Comparison of ENCODE assay signal across 15 cellular contexts in genomic region chr5:123594434-123594833, GRCh38.
DNase-seq lines count a peak whose midpoint lies in the region; ATAC-seq and TF ChIP-seq lines count a peak whose summit lies in the region.
"Had no signal": no experiment of that assay in that cellular context is flagged by ENCODE, and none has a peak within 500 bp of the region (broad histone marks: within the 10 kb centered on the region; RNA-seq: fewer than 3 reads in every experiment).

No MANE protein-coding gene starts in this region.

- H3K4me1 ChIP-seq in right atrium auricular region (no peaks in the 10 kb centered on the region), psoas muscle (peaks cover 8% of the 10 kb centered on the region)
- H3K4me1 ChIP-seq: HAP-1 had no signal

- H3K27me3 Mint-ChIP-seq in memory B cell, result no peaks in the 10 kb centered on the region
- H3K27me3 Mint-ChIP-seq: CD4-positive, CD25-positive, alpha-beta regulatory T cell had no signal

- no peaks in the 10 kb centered on the region for H3K9me3 Mint-ChIP-seq in memory B cell
- H3K9me3 Mint-ChIP-seq: CD8-positive, alpha-beta T cell; GM23338; HFFc6 had no signal

- H3K27me3 ChIP-seq in right atrium auricular region (no peaks in the 10 kb centered on the region), psoas muscle (ENCODE audit: insufficient read depth in 3 of 3, low read length in 2 of 3) (no peaks in the 10 kb centered on the region)

- intact Hi-C loops in left ventricle myocardium superior (cut with micrococcal nuclease), result loop anchor here (10.0 kb wide), 1 partner anchor 60 kb away; no protein-coding TSS in a partner anchor
- intact Hi-C loops in psoas muscle (cut with DNase I), result no loop called here

- no peak overlapping the region for H3K4me3 Mint-ChIP-seq in memory B cell
- H3K4me3 Mint-ChIP-seq: CD4-positive, CD25-positive, alpha-beta regulatory T cell; CD8-positive, alpha-beta T cell; GM23338; HFFc6 had no signal

- peak; percentile 82 for ATAC-seq in left ventricle myocardium superior
- no peak for ATAC-seq in memory B cell (ENCODE audit: low read depth)
- peak in 3 of 4 donors; percentile 68 to 82 (median 80) for ATAC-seq in psoas muscle
- ATAC-seq: CD8-positive, alpha-beta T cell; GM23338 had no signal

- peaks cover 5% of the 10 kb centered on the region for H3K4me1 Mint-ChIP-seq in memory B cell
- H3K4me1 Mint-ChIP-seq: GM23338 had no signal

- H3K27ac Mint-ChIP-seq in memory B cell, result peak overlapping the region; percentile 20
- H3K27ac Mint-ChIP-seq: CD4-positive, CD25-positive, alpha-beta regulatory T cell; CD8-positive, alpha-beta T cell; GM23338; HFFc6 had no signal

- no peak overlapping the region for H3K4me3 ChIP-seq in right atrium auricular region
- H3K4me3 ChIP-seq in psoas muscle, result no peak overlapping the region
- H3K4me3 ChIP-seq: GM23338, HAP-1 had no signal

- no peak for TF ChIP-seq CTCF in right atrium auricular region (IDR thresholded peaks at IDR 0.05)
- no peak for TF ChIP-seq CTCF in psoas muscle (IDR thresholded peaks at IDR 0.05)

- no peaks in the 10 kb centered on the region for H3K9me3 ChIP-seq in right atrium auricular region
- no peaks in the 10 kb centered on the region for H3K9me3 ChIP-seq in psoas muscle
- H3K9me3 ChIP-seq: HAP-1 had no signal

- no peak for DNase-seq in left ventricle myocardium superior
- DNase-seq in right atrium auricular region (ENCODE audit: low spot score), result no peak
- DNase-seq in memory B cell (ENCODE audit: low spot score in 2 of 2), result no peak
- no peak for DNase-seq in psoas muscle
- DNase-seq in GOT3 (lab: John Stamatoyannopoulos, UW), result no peak
- no peak for DNase-seq in COLO829 (ENCODE audit: low spot score)
- DNase-seq: C1 segment of cervical spinal cord; CD4-positive, CD25-positive, alpha-beta regulatory T cell; CD8-positive, alpha-beta T cell; DMS53; DMS79 treated with DMSO at 0.1 percent for 48 hours; GF-D8; HFFc6 had no signal

- peak overlapping the region in 1 of 2 donors; percentile 28 for H3K27ac ChIP-seq in right atrium auricular region
- no peak overlapping the region for H3K27ac ChIP-seq in psoas muscle

- H3K36me3 Mint-ChIP-seq in memory B cell, result peaks cover 30% of the 10 kb centered on the region

- H3K36me3 ChIP-seq in right atrium auricular region, result peaks cover 3% of the 10 kb centered on the region
- H3K36me3 ChIP-seq in psoas muscle (ENCODE audit: insufficient read depth in 1 of 2, low read depth in 1 of 2), result peaks cover 0 to 23% of the 10 kb centered on the region in 2 donors
- H3K36me3 ChIP-seq: HAP-1 had no signal
